Comparison of ENCODE assay signal across 17 cellular contexts in genomic region chrX:10600479-10600878, GRCh38. TPM values are rescaled to one million over a fixed set of nuclear protein-coding genes. Genes with fewer than 3 reads are reported as not detected.
DNase-seq lines count a peak whose midpoint lies in the region; ATAC-seq, FAIRE-seq and TF ChIP-seq lines count a peak whose summit lies in the region.
"Had no signal": no experiment of that assay in that cellular context is flagged by ENCODE, and none has a peak within 500 bp of the region (broad histone marks: within the 10 kb centered on the region; RNA-seq: fewer than 3 reads in every experiment).

No MANE protein-coding gene starts in this region.

- no peaks in the 10 kb centered on the region for H3K36me3 Mint-ChIP-seq in CD14-positive monocyte
- H3K36me3 Mint-ChIP-seq: CD4-positive, alpha-beta memory T cell had no signal

- in situ Hi-C loops in HAP-1 (cut with MboI; ENCODE audit: low sequenced_read_pairs): no loop called here

- WGBS in A549 (ENCODE audit: missing lambda C conversion rate): 81% methylated on average over 1 of the region's 1 CpG
- WGBS in sigmoid colon, 2 donors: 43 to 70% methylated on average over 1 of the region's 1 CpG
- WGBS in stomach, 5 donors: 52 to 97% (median 65%) methylated on average over 1 of the region's 1 CpG

- no peak overlapping the region for H3K4me3 Mint-ChIP-seq in CD14-positive monocyte
- H3K4me3 Mint-ChIP-seq: B cell; CD4-positive, alpha-beta memory T cell; HFFc6 had no signal

- peak; percentile 87 for FAIRE-seq in A549 (lab: Jason Lieb, UNC)
- FAIRE-seq: GM12892, GM19239, H1 had no signal

- H3K9me3 Mint-ChIP-seq in CD14-positive monocyte: peaks cover 0 to 2% (median 0%) of the 10 kb centered on the region in 7 donors
- H3K9me3 Mint-ChIP-seq: HFFc6 had no signal

- H3K27me3 Mint-ChIP-seq in CD14-positive monocyte (ENCODE audit: low read depth in 3 of 3): peaks cover 0 to 3% (median 0%) of the 10 kb centered on the region in 3 donors
- H3K27me3 Mint-ChIP-seq: B cell; CD4-positive, alpha-beta memory T cell had no signal

- TF ChIP-seq EP300 in A549 (IDR thresholded peaks at IDR 0.05) (no peak), sigmoid colon (IDR thresholded peaks at IDR 0.05) (no peak), stomach (IDR thresholded peaks at IDR 0.05) (no peak)

- ATAC-seq in A549 (no peak), left colon (peak; percentile 49), GM19035 (IDR thresholded peaks at IDR 0.05; ENCODE audit: unreplicated experiment) (no peak)

- H3K4me1 ChIP-seq in A549 (peaks cover 97% of the 10 kb centered on the region), HAP-1 (peaks cover 32% of the 10 kb centered on the region), sigmoid colon (peaks cover 0 to 37% (median 0%) of the 10 kb centered on the region in 4 donors), stomach (no peaks in the 10 kb centered on the region)

- no peaks in the 10 kb centered on the region for H3K4me1 Mint-ChIP-seq in CD14-positive monocyte
- H3K4me1 Mint-ChIP-seq: B cell; CD4-positive, alpha-beta memory T cell had no signal

- H3K27ac Mint-ChIP-seq in CD14-positive monocyte: no peak overlapping the region
- H3K27ac Mint-ChIP-seq: B cell; CD4-positive, alpha-beta memory T cell; HFFc6 had no signal

- H3K36me3 ChIP-seq in HAP-1 (replicated peaks): no peaks in the 10 kb centered on the region
- H3K36me3 ChIP-seq in sigmoid colon: no peaks in the 10 kb centered on the region
- no peaks in the 10 kb centered on the region for H3K36me3 ChIP-seq in stomach

- no peaks in the 10 kb centered on the region for H3K27me3 ChIP-seq in HAP-1 (ENCODE audit: low read depth)
- no peaks in the 10 kb centered on the region for H3K27me3 ChIP-seq in sigmoid colon
- no peaks in the 10 kb centered on the region for H3K27me3 ChIP-seq in stomach

- CTCF ChIA-PET in A549 (lab: Yijun Ruan, JAX): interaction anchor here (0.9 to 1.7 kb wide), 2 partner anchors 15 to 122 kb away, joined by 3 to 4 read pairs; no protein-coding TSS in a partner anchor

- no peak for TF ChIP-seq RAD21 in A549 (conservative IDR thresholded peaks at IDR 0.05 in 1 of 2, IDR thresholded peaks at IDR 0.05 in 1 of 2)

- H3K27ac ChIP-seq in A549 (peak overlapping the region; percentile 82 to 88), sigmoid colon (peak overlapping the region in 3 of 4 donors; percentile 35 to 51 (median 40)), stomach (no peak overlapping the region)

- no peak for DNase-seq in A549 (ENCODE audit: low read depth in 1 of 2, low spot score in 1 of 2)
- DNase-seq in HAP-1 (ENCODE audit: low spot score in 2 of 2): peak; percentile 44 to 79
- DNase-seq in left colon: no peak
- DNase-seq in sigmoid colon: no peak
- no peak for DNase-seq in stomach
- no peak for DNase-seq in CD14-positive monocyte (ENCODE audit: low spot score)
- DNase-seq: C1 segment of cervical spinal cord; CD4-positive, alpha-beta memory T cell; DND-41; GDM1; HCEC 1CT; HFFc6 had no signal

- no peak overlapping the region for H3K4me3 ChIP-seq in A549
- H3K4me3 ChIP-seq in HAP-1: no peak overlapping the region
- H3K4me3 ChIP-seq in sigmoid colon: no peak overlapping the region
- no peak overlapping the region for H3K4me3 ChIP-seq in stomach

- TF ChIP-seq CTCF in A549 (IDR thresholded peaks at IDR 0.05) (no peak), sigmoid colon (IDR thresholded peaks at IDR 0.05) (no peak), stomach (IDR thresholded peaks at IDR 0.05) (no peak), CD14-positive monocyte (IDR thresholded peaks at IDR 0.05) (no peak)

- TF ChIP-seq POLR2A in A549 (IDR thresholded peaks at IDR 0.05; ENCODE audit: low read length) (no peak), sigmoid colon (IDR thresholded peaks at IDR 0.05) (no peak), stomach (IDR thresholded peaks at IDR 0.05) (no peak)

- intact Hi-C loops in left colon (cut with DNase I, micrococcal nuclease): no loop called here
- intact Hi-C loops in sigmoid colon (cut with DNase I): no loop called here
- intact Hi-C loops in stomach (cut with DNase I; ENCODE audit: low total_unique reads): no loop called here
- intact Hi-C loops in CD14-positive monocyte (cut with micrococcal nuclease): no loop called here

- H3K4me2 ChIP-seq in A549: peak overlapping the region; percentile 28; the same call in 2 of the 3 replicates

- POLR2A ChIA-PET in A549 (lab: Yijun Ruan, JAX): interaction anchor here (0.6 kb wide), 1 partner anchor 9 kb away, joined by 3 read pairs; no protein-coding TSS in a partner anchor

- no peaks in the 10 kb centered on the region for H3K9me3 ChIP-seq in A549
- no peaks in the 10 kb centered on the region for H3K9me3 ChIP-seq in HAP-1
- H3K9me3 ChIP-seq in sigmoid colon: no peaks in the 10 kb centered on the region
- H3K9me3 ChIP-seq in stomach: no peaks in the 10 kb centered on the region

TF ChIP-seq in A549, 52 proteins besides CTCF, POLR2A, EP300 and RAD21:
- TF ChIP-seq KDM1A (IDR thresholded peaks at IDR 0.05; ENCODE audit: low read depth) (no peak), HMGXB4 (CRISPR knock-in tag; IDR thresholded peaks at IDR 0.05; ENCODE audit: borderline replicate concordance) (no peak), TFCP2L1 (CRISPR knock-in tag; IDR thresholded peaks at IDR 0.05) (no peak), CHD2 (IDR thresholded peaks at IDR 0.05; ENCODE audit: low read length, partially characterized antibody) (no peak), PHF8 (IDR thresholded peaks at IDR 0.05; ENCODE audit: borderline replicate concordance, low read depth) (no peak), HOXA7 (CRISPR knock-in tag; IDR thresholded peaks at IDR 0.05) (no peak), EHMT2 (IDR thresholded peaks at IDR 0.05; ENCODE audit: low read depth) (no peak), POLR2AphosphoS2 (conservative IDR thresholded peaks at IDR 0.05; ENCODE audit: low read length) (no peak), TP53 (CRISPR knock-in tag; IDR thresholded peaks at IDR 0.05) (no peak)
- TF ChIP-seq, protein P1, sequence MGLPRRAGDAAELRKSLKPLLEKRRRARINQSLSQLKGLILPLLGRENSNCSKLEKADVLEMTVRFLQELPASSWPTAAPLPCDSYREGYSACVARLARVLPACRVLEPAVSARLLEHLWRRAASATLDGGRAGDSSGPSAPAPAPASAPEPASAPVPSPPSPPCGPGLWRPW (IDR thresholded peaks at IDR 0.05): no peak
TF ChIP-seq in A549: peak in this region for 0.

RNA-seq across cellular contexts. Expression of gene MID1, which starts 19.9 kb away (rescaled TPM):
- 106 and 113 TPM in 2 replicates for polyA plus RNA-seq in A549 (2011; rRNA removed)
- polyA plus RNA-seq in A549 (2012; cell fraction: cytosol; rRNA removed): 54.5 and 56.8 TPM in 2 replicates
- 106 and 115 TPM in 2 replicates for polyA plus RNA-seq in A549 (2012; cell fraction: nucleus; rRNA removed)
- 58.3 to 59.8 TPM (median 59.5 TPM) in 3 replicates for polyA plus RNA-seq in A549 (2017; fragmentation: RNase III; extraction: RNeasy Plus Mini Kit Qiagen cat#74134 plus additional on column Dnase treatment)
- 178 and 200 TPM in 2 replicates for polyA minus RNA-seq in A549 (2011; rRNA and poly(A)+ RNA removed)
- total RNA-seq in left colon: 10 to 100 TPM; 38.5 to 40.1 TPM
- 10 to 100 TPM; 34.6 to 77.5 (median 54.6) TPM for total RNA-seq in sigmoid colon
- polyA plus RNA-seq in sigmoid colon: 1 to 10 TPM; 3.2 to 9.3 (median 3.6) TPM
- total RNA-seq in stomach: 10 to 100 TPM in 4 of 5 donors, 1 to 10 TPM in 1; 2.3 to 25.1 (median 15.4) TPM
- 1 to 10 TPM; 2.0 to 4.6 (median 2.0) TPM for polyA plus RNA-seq in stomach
- under 1 TPM in 1 of 2 donors, not detected in 1; 0.10 TPM for polyA plus RNA-seq in CD14-positive monocyte
- total RNA-seq: CD4-positive, alpha-beta memory T cell had no signal
- polyA plus RNA-seq: CD4-positive, alpha-beta memory T cell had no signal

Comparison
In these comparisons a context has a peak if more than half of its experiments do, and no peak if none do; other contexts are left out.
1. DNase-seq: peak in HAP-1 (2 of 2); none in A549 (0 of 2), left colon (0 of 2), sigmoid colon (single experiment), stomach (single experiment) and CD14-positive monocyte (single experiment).
2. H3K27ac ChIP-seq: peak in A549 (2 of 2) and sigmoid colon (3 of 4); none in stomach (0 of 5).
3. RNA of gene MID1, which starts 19.9 kb away (polyA plus RNA-seq): 54.5 to 115 TPM in A549; 3.2 to 9.3 TPM in sigmoid colon, 2.0 to 4.6 TPM in stomach and 0.10 TPM in CD14-positive monocyte; every median in the first group is over 4 times any median in the second.